Comparison of ENCODE assay signal across 8 cellular contexts in the genomic region with DNA sequence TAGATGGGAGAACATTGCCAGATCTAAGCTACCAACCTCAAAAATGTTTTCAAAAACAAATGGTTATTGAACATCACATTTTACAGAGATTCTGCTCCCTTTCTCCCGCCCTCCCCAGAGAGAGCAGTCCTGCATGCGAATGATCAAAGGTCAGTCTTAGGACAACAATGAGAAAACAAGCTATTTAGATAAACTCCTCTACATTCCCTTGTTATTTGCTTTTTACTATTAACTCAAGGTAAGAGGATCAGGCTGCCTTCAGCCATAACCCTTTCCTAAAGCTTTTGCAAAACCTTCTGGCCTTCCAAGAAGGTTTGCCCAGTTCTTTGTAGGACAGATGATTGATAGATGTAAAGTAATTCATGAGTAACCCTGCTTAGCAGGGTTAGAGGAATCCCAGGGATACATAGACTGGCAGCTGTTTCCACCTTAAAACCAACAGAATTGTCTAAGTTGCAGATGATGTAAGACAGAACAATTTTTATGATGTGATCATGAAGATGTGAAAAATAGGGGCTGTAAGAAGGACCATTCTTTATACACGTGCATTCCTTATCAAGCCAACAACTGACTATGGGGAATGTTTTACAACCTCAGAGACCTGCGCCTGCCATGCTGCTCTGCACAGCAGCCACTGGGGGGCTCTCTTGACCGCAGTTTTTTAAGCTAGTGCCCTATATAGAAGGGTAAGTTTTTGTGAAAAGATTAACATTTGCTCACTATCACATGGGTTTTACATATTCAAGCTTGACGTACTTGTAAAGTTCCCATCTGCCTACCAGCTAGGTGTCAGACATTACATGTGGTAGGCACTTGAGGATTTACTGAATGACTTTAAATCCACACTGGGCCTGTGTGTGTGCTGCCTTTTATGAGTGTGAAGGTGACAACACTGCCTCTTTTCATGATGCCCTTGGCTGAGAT. TPM values are rescaled to one million over a fixed set of nuclear protein-coding genes. Genes with fewer than 3 reads are reported as not detected.
DNase-seq lines count a peak whose midpoint lies in the region; ATAC-seq and TF ChIP-seq lines count a peak whose summit lies in the region.

No MANE protein-coding gene starts in this region.

- H3K9me3 ChIP-seq in RWPE2 (ENCODE audit: severe bottlenecking) (no peaks in the 10 kb centered on the region), prostate gland (no peaks in the 10 kb centered on the region)

- H3K36me3 Mint-ChIP-seq in activated naive CD4-positive, alpha-beta T cell treated with anti-CD3 and anti-CD28 coated beads for 36 hours (ENCODE audit: low read depth), result peaks cover 2% of the 10 kb centered on the region

- CTCF ChIA-PET in activated naive CD4-positive, alpha-beta T cell treated with anti-CD3 and anti-CD28 coated beads for 36 hours (lab: Charles Lee), result interaction anchor here (0.6 to 2.8 kb wide), 27 partner anchors 9 to 759 kb away, joined by 3 to 16 read pairs (median 6); no protein-coding TSS in a partner anchor

- H3K27ac ChIP-seq in RWPE2 (ENCODE audit: poor library complexity, severe bottlenecking), result peak overlapping the region; percentile 77
- H3K27ac ChIP-seq in prostate gland, result no peak overlapping the region

- no peaks in the 10 kb centered on the region for H3K9me3 Mint-ChIP-seq in activated naive CD4-positive, alpha-beta T cell treated with anti-CD3 and anti-CD28 coated beads for 36 hours

- H3K27me3 Mint-ChIP-seq in activated naive CD4-positive, alpha-beta T cell treated with anti-CD3 and anti-CD28 coated beads for 36 hours (ENCODE audit: low read depth), result peaks cover 8% of the 10 kb centered on the region

- H3K36me3 ChIP-seq in RWPE2 (ENCODE audit: low read depth) (no peaks in the 10 kb centered on the region), prostate gland (no peaks in the 10 kb centered on the region)

- H3K27me3 ChIP-seq in RWPE2 (ENCODE audit: insufficient read depth, poor library complexity, severe bottlenecking) (no peaks in the 10 kb centered on the region), prostate gland (replicated peaks; ENCODE audit: insufficient read depth) (no peaks in the 10 kb centered on the region)

- no peak overlapping the region for H3K27ac Mint-ChIP-seq in activated naive CD4-positive, alpha-beta T cell treated with anti-CD3 and anti-CD28 coated beads for 36 hours

- H3K4me3 Mint-ChIP-seq in activated naive CD4-positive, alpha-beta T cell treated with anti-CD3 and anti-CD28 coated beads for 36 hours, result no peak overlapping the region

- no peak overlapping the region for H3K4me3 ChIP-seq in RWPE2 (ENCODE audit: severe bottlenecking)
- no peak overlapping the region for H3K4me3 ChIP-seq in prostate gland

- peaks cover 44% of the 10 kb centered on the region for H3K4me1 ChIP-seq in RWPE2 (ENCODE audit: insufficient read depth, poor library complexity, severe bottlenecking)
- no peaks in the 10 kb centered on the region for H3K4me1 ChIP-seq in prostate gland (replicated peaks)

- H3K4me1 Mint-ChIP-seq in activated naive CD4-positive, alpha-beta T cell treated with anti-CD3 and anti-CD28 coated beads for 36 hours (ENCODE audit: low read depth), result peaks cover 27% of the 10 kb centered on the region

- peak; percentile 78 for TF ChIP-seq CTCF in GM20000 (IDR thresholded peaks at IDR 0.05; ENCODE audit: extremely low read depth, missing control alignments)
- peak; percentile 96 for TF ChIP-seq CTCF in RWPE2 (IDR thresholded peaks at IDR 0.05; ENCODE audit: poor library complexity, severe bottlenecking)
- TF ChIP-seq CTCF in prostate gland (IDR thresholded peaks at IDR 0.05), result peak in 3 of 4 experiments; percentile 59 to 77 (median 76)

- no peak for TF ChIP-seq POLR2A in prostate gland (IDR thresholded peaks at IDR 0.05)

- WGBS in prostate gland, result 15% methylated on average over 6 of the region's 6 CpGs

- intact Hi-C loops in activated naive CD4-positive, alpha-beta T cell treated with anti-CD3 and anti-CD28 coated beads for 36 hours (cut with micrococcal nuclease), result loop anchor here (1.0 to 10.0 kb wide), 7 partner anchors 253 to 998 kb away; a partner anchor contains a TSS
- intact Hi-C loops in head of caudate nucleus (cut with DNase I) (no loop called here), prostate gland (cut with DNase I) (loop anchor here (5.0 to 10.0 kb wide), 2 partner anchors 378 to 541 kb away; no protein-coding TSS in a partner anchor)

- ATAC-seq in RWPE2 (ENCODE audit: low read depth), result peak; percentile 37
- no peak for ATAC-seq in HG02588 (IDR thresholded peaks at IDR 0.05; ENCODE audit: unreplicated experiment)

- peak; percentile 63 for DNase-seq in COLO829 (ENCODE audit: low spot score)
- DNase-seq in GM20000 (ENCODE audit: low spot score), result peak; percentile 54
- DNase-seq in Kasumi-1 (lab: John Stamatoyannopoulos, UW), result peak; percentile 74 to 82
- DNase-seq in RWPE2 (ENCODE audit: low spot score), result no peak
- peak; percentile 86 for DNase-seq in activated naive CD4-positive, alpha-beta T cell treated with anti-CD3 and anti-CD28 coated beads for 36 hours
- DNase-seq in head of caudate nucleus, result peak; percentile 52 to 89 (median 76)
- DNase-seq in prostate gland (ENCODE audit: low spot score), result peak; percentile 44

RNA-seq across cellular contexts. Expression of a gene that starts 2.3 kb away (rescaled TPM):
- total RNA-seq in activated naive CD4-positive, alpha-beta T cell treated with anti-CD3 and anti-CD28 coated beads for 36 hours, result 1 to 10 TPM; 2.2 to 2.8 TPM
- total RNA-seq in prostate gland, result 10 to 100 TPM; 15.8 to 30.9 TPM

Comparison
In these comparisons a context has a peak if more than half of its experiments do, and no peak if none do; other contexts are left out.
1. RNA of a gene that starts 2.3 kb away (total RNA-seq): 15.8 to 30.9 TPM in prostate gland; 2.2 to 2.8 TPM in activated naive CD4-positive, alpha-beta T cell treated with anti-CD3 and anti-CD28 coated beads for 36 hours; every median in the first group is over 4 times any median in the second.
2. Peak in every context shown above with its lines, with median percentiles within 50 percentile points of each other: CTCF ChIP-seq.